In the genomic region with DNA sequence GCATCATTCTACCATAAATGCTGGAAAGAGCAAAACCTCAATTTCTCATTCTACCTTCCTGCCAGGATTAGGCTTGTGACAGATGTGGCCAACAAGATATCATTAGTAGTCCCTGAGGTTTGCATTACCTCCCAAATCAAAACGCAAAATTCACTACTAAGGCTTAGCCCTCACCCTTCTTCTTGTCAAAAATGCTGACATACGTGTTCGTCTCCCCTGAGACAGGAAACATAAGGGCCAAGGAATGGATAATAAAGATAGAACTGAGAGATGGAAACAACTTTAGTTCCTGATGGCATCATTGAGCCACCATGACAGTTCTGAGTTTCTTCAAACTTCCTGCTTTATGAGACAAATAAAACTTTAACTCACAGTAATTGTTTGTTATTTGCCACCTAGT, we compare ENCODE assay signal across 27 cellular contexts.
"Had no signal": no experiment of that assay in that cellular context is flagged by ENCODE, and none has a peak within 500 bp of the region (broad histone marks: within the 10 kb centered on the region; RNA-seq: fewer than 3 reads in every experiment).

No MANE protein-coding gene starts in this region.

- FAIRE-seq: urothelium cell line had no signal

- H3K36me3 ChIP-seq: stomach, suprapubic skin, thoracic aorta, thyroid gland, tibial artery, tibial nerve, transverse colon, upper lobe of left lung, upper lobe of right lung, uterus, vagina had no signal

- H3K4me1 ChIP-seq: stomach, suprapubic skin, testis, thyroid gland, tibial artery, transverse colon, upper lobe of left lung, upper lobe of right lung, uterus, vagina had no signal

- ATAC-seq: stimulated activated effector memory CD8-positive, alpha-beta T cell treated with anti-CD3 and anti-CD28 coated beads, Interleukin-12 subunit alpha, Interleukin-12 subunit beta, amount 100 ng/mL, for 72 hours; stimulated activated memory B cell treated with anti-CD40 and anti-IgM and Interleukin-4, amounts not matched to agents 10 μg/mL and 1 μg/mL and 100 μg/mL, for 72 hours; stimulated activated naive B cell treated with anti-CD40 and anti-IgM and Interleukin-4, amounts not matched to agents 10 μg/mL and 1 μg/mL and 100 μg/mL, for 72 hours; stimulated activated naive CD8-positive, alpha-beta T cell treated with anti-CD3 and anti-CD28 coated beads, Interleukin-15, amount 100 ng/mL, for 72 hours; stimulated activated naive CD8-positive, alpha-beta T cell treated with anti-CD3 and anti-CD28 coated beads, Interleukin-15, Interleukin-2, amounts not matched to agents 100 U/mL and 50 U/mL, for 24 hours; upper lobe of right lung had no signal

- H3K27me3 ChIP-seq: stomach, suprapubic skin, testis, thyroid gland, tibial artery, tibial nerve, transverse colon, upper lobe of left lung, upper lobe of right lung, uterus, vagina had no signal

- DNase-seq: stimulated activated CD4-positive, alpha-beta T cell treated with anti-CD3 and anti-CD28 coated beads, Interleukin-2, amount 100 ng/mL, for 48 hours; stimulated activated CD4-positive, alpha-beta T cell treated with anti-CD3 and anti-CD28 coated beads, Interleukin-4, amount 100 ng/mL, for 1 hour; stimulated activated CD4-positive, alpha-beta T cell treated with anti-CD3 and anti-CD28 coated beads, Interleukin-4, amount 100 ng/mL, for 24 hours; stimulated activated CD4-positive, alpha-beta T cell treated with anti-CD3 and anti-CD28 coated beads, Interleukin-4, amount 100 ng/mL, for 4 hours; stimulated activated CD8-positive, alpha-beta memory T cell treated with anti-CD3 and anti-CD28 coated beads, Interleukin-4, amount 100 ng/mL, for 48 hours; stimulated activated naive B cell treated with anti-CD40 and anti-IgM and Interleukin-4, amounts not matched to agents 10 μg/mL and 1 μg/mL and 100 μg/mL, for 72 hours; stimulated activated naive CD4-positive, alpha-beta T cell; stimulated activated naive CD4-positive, alpha-beta T cell treated with Interleukin-2 at 50 U/mL for 16 hours; stimulated activated naive CD8-positive, alpha-beta T cell treated with anti-CD3 and anti-CD28 coated beads, Interleukin-15, amount 100 ng/mL, for 72 hours; stimulated activated naive CD8-positive, alpha-beta T cell treated with anti-CD3 and anti-CD28 coated beads, Interleukin-15, Interleukin-2, amounts not matched to agents 100 U/mL and 50 U/mL, for 24 hours; stomach; substantia nigra; testis; thyroid gland; tibial artery; transverse colon; trophoblast cell; upper lobe of left lung; upper lobe of right lung; uterus had no signal

- H3K27ac ChIP-seq: stomach, suprapubic skin, testis, thoracic aorta, thyroid gland, tibial artery, tibial nerve, transverse colon, upper lobe of left lung, upper lobe of right lung, uterus, vagina had no signal

- H3K9me3 ChIP-seq: suprapubic skin, testis, thoracic aorta, thyroid gland, transverse colon, upper lobe of right lung, uterus, vagina had no signal

- H3K4me3 ChIP-seq: stomach, suprapubic skin, testis, thoracic aorta, thyroid gland, tibial artery, tibial nerve, transverse colon, upper lobe of left lung, upper lobe of right lung, uterus, vagina had no signal
